In genomic region chr3:184864012-184864411, GRCh38 we compare ENCODE assay signal across 27 cellular contexts.
"Had no signal": no experiment of that assay in that cellular context is flagged by ENCODE, and none has a peak within 500 bp of the region (broad histone marks: within the 10 kb centered on the region; RNA-seq: fewer than 3 reads in every experiment).

No MANE protein-coding gene starts in this region.

- ATAC-seq: activated T-helper 17 cell treated with anti-CD3 and anti-CD28 coated beads, Interleukin-2, amount 50 U/mL, for 72 hours; Panc1 had no signal

- H3K27me3 Mint-ChIP-seq: activated B cell treated with CpG ODN at 0.5 μM for 24 hours; activated CD4-positive, alpha-beta memory T cell treated with anti-CD3 and anti-CD28 coated beads, Interleukin-2, amount 10 ng/mL, durations not matched to agents 7 days and 5 days; activated CD4-positive, alpha-beta T cell treated with anti-CD3 and anti-CD28 coated beads, Interleukin-2, amount 10 ng/mL, durations not matched to agents 7 days and 5 days; activated naive CD8-positive, alpha-beta T cell treated with anti-CD3 and anti-CD28 coated beads for 36 hours; activated T-helper 17 cell treated with anti-CD3 and anti-CD28 coated beads, Interleukin-2, amount 50 U/mL, for 72 hours had no signal

- H3K27me3 ChIP-seq: brain microvascular endothelial cell, SJSA1 had no signal

- H3K27ac ChIP-seq: brain microvascular endothelial cell, SJSA1 had no signal

- H3K4me1 ChIP-seq: SJSA1 had no signal

- H3K4me1 Mint-ChIP-seq: activated B cell treated with CpG ODN at 0.5 μM for 24 hours; activated CD4-positive, alpha-beta memory T cell treated with anti-CD3 and anti-CD28 coated beads, Interleukin-2, amount 10 ng/mL, durations not matched to agents 7 days and 5 days; activated CD4-positive, alpha-beta T cell treated with anti-CD3 and anti-CD28 coated beads, Interleukin-2, amount 10 ng/mL, durations not matched to agents 7 days and 5 days; activated naive CD8-positive, alpha-beta T cell treated with anti-CD3 and anti-CD28 coated beads for 36 hours; activated T-helper 17 cell treated with anti-CD3 and anti-CD28 coated beads, Interleukin-2, amount 50 U/mL, for 72 hours had no signal

- H3K27ac Mint-ChIP-seq: activated B cell treated with CpG ODN at 0.5 μM for 24 hours; activated CD4-positive, alpha-beta memory T cell treated with anti-CD3 and anti-CD28 coated beads, Interleukin-2, amount 10 ng/mL, durations not matched to agents 7 days and 5 days; activated CD4-positive, alpha-beta T cell treated with anti-CD3 and anti-CD28 coated beads, Interleukin-2, amount 10 ng/mL, durations not matched to agents 7 days and 5 days; activated naive CD4-positive, alpha-beta T cell treated with anti-CD3 and anti-CD28 coated beads for 36 hours; activated naive CD8-positive, alpha-beta T cell treated with anti-CD3 and anti-CD28 coated beads for 36 hours; activated T-helper 17 cell treated with anti-CD3 and anti-CD28 coated beads, Interleukin-2, amount 50 U/mL, for 72 hours; T-helper 1 cell treated with Interleukin-12 subunit alpha and Interleukin-12 subunit beta and Interleukin-4 antibody, amounts not matched to agents 30 μg/mL and 1 μg/mL, for 36 hours had no signal

- DNase-seq: activated B cell treated with CpG ODN at 0.5 μM for 24 hours; activated CD4-positive, alpha-beta memory T cell treated with anti-CD3 and anti-CD28 coated beads, Interleukin-2, amount 10 ng/mL, durations not matched to agents 7 days and 5 days; activated CD4-positive, alpha-beta T cell treated with anti-CD3 and anti-CD28 coated beads for 1 hour; activated CD4-positive, alpha-beta T cell treated with anti-CD3 and anti-CD28 coated beads, Interleukin-2, amount 10 ng/mL, durations not matched to agents 7 days and 5 days; activated gamma-delta T cell; activated naive CD4-positive, alpha-beta T cell treated with anti-CD3 and anti-CD28 coated beads for 36 hours; activated naive CD8-positive, alpha-beta T cell treated with anti-CD3 and anti-CD28 coated beads for 36 hours; activated T-cell treated with anti-CD3 and anti-CD28 coated beads for 4 hours; activated T-cell treated with anti-CD3 and anti-CD28 coated beads, Interleukin-2, amount 50 U/mL, for 48 hours; brain microvascular endothelial cell; caudate nucleus; Karpas-422; MM.1S; NCI-H1105; NCI-H1436; NCI-H1694 treated with DMSO at 0.1 percent for 48 hours; NCI-H2029 treated with DMSO at 0.1 percent for 48 hours; NCI-H345; NCI-H510A; NCI-H526 treated with DMSO at 0.1 percent for 48 hours; NCI-H82; RPMI8226; SHP77 had no signal

- H3K4me3 Mint-ChIP-seq: activated B cell treated with CpG ODN at 0.5 μM for 24 hours; activated CD4-positive, alpha-beta memory T cell treated with anti-CD3 and anti-CD28 coated beads, Interleukin-2, amount 10 ng/mL, durations not matched to agents 7 days and 5 days; activated CD4-positive, alpha-beta T cell treated with anti-CD3 and anti-CD28 coated beads, Interleukin-2, amount 10 ng/mL, durations not matched to agents 7 days and 5 days; activated naive CD4-positive, alpha-beta T cell treated with anti-CD3 and anti-CD28 coated beads for 36 hours; activated naive CD8-positive, alpha-beta T cell treated with anti-CD3 and anti-CD28 coated beads for 36 hours; activated T-helper 17 cell treated with anti-CD3 and anti-CD28 coated beads, Interleukin-2, amount 50 U/mL, for 72 hours; T-helper 1 cell treated with Interleukin-12 subunit alpha and Interleukin-12 subunit beta and Interleukin-4 antibody, amounts not matched to agents 30 μg/mL and 1 μg/mL, for 36 hours had no signal

- H3K9me3 ChIP-seq: SJSA1 had no signal

- H3K4me3 ChIP-seq: SJSA1 had no signal

- H3K9me3 Mint-ChIP-seq: activated B cell treated with CpG ODN at 0.5 μM for 24 hours; activated CD4-positive, alpha-beta memory T cell treated with anti-CD3 and anti-CD28 coated beads, Interleukin-2, amount 10 ng/mL, durations not matched to agents 7 days and 5 days; activated CD4-positive, alpha-beta T cell treated with anti-CD3 and anti-CD28 coated beads, Interleukin-2, amount 10 ng/mL, durations not matched to agents 7 days and 5 days; activated naive CD4-positive, alpha-beta T cell treated with anti-CD3 and anti-CD28 coated beads for 36 hours; activated naive CD8-positive, alpha-beta T cell treated with anti-CD3 and anti-CD28 coated beads for 36 hours; activated T-helper 17 cell treated with anti-CD3 and anti-CD28 coated beads, Interleukin-2, amount 50 U/mL, for 72 hours; T-helper 1 cell treated with Interleukin-12 subunit alpha and Interleukin-12 subunit beta and Interleukin-4 antibody, amounts not matched to agents 30 μg/mL and 1 μg/mL, for 36 hours had no signal
